ENCODE assay signal across 1 cellular context in the genomic region with DNA sequence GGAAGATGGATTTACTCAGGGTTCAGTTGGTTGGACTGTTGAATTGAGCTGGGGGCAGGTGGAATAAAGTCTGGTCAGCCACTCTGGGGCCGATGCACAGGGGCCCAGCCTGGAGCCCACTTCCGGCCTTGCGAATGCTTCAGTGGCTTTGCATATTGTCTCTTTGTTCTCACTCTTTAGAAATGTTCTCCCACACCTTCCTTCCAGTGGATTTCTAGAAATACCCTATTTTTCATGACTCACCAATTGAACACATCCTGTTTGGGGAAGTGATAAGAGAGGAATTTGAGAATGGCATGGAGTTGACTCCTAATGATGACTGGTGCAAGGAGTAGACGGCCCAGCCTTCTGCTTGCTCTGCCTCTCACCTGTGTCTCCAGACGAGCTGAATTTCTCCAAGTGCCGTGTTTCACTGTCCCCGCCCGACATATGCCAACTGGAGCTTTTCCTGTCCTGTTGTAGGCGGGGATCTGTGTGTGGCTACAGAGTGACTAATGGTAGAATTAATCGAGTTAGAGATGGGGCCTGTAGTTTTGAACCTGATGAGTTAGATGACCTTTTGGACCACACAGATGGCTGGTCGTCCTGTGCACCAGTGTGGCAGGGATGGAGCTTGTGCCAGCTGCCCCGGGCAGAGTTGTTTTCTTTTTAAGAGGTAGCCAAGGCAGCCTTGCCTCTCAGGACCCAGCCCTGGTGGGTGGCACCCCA.
TF ChIP-seq lines count a peak whose summit lies in the region.

No MANE protein-coding gene starts in this region.

TF ChIP-seq in A549, 52 proteins besides CTCF, POLR2A, EP300 and RAD21 (continued from another document):
- TF ChIP-seq JUNB (IDR thresholded peaks at IDR 0.05) (peak; percentile 71; the same call in 1 of the 2 replicates), MAFK (IDR thresholded peaks at IDR 0.05; ENCODE audit: partially characterized antibody) (peak; percentile 78), TFCP2L1 (CRISPR knock-in tag; IDR thresholded peaks at IDR 0.05) (0 out of 2 replicates have a peak, but pooled peaks have one; percentile 10), JUN (IDR thresholded peaks at IDR 0.05) (peak in 1 of 2 experiments; percentile 37; a peak in 1 of 5 replicates)
